Comparison of ENCODE assay signal across 10 cellular contexts in genomic region chr5:92868442-92868841, GRCh38.
"Had no signal": no experiment of that assay in that cellular context is flagged by ENCODE, and none has a peak within 500 bp of the region (broad histone marks: within the 10 kb centered on the region; RNA-seq: fewer than 3 reads in every experiment).

No MANE protein-coding gene starts in this region.

- H3K4me3 ChIP-seq: K562 had no signal

- H3K27ac ChIP-seq: HL-60, KMS-11 had no signal

- H3K27ac Mint-ChIP-seq: IgD-negative memory B cell had no signal

- H3K4me3 Mint-ChIP-seq: IgD-negative memory B cell had no signal

- DNase-seq: IMR-90, Karpas-422, KBM-7, KG1 had no signal

- H3K4me1 Mint-ChIP-seq: IgD-negative memory B cell had no signal

- ATAC-seq: HepG2, K562 had no signal

- H3K36me3 Mint-ChIP-seq: IgD-negative memory B cell had no signal

- H3K4me2 ChIP-seq: KMS-11 had no signal

- H3K27me3 Mint-ChIP-seq: IgD-negative memory B cell had no signal

- FAIRE-seq: HepG2, HTR-8/SVneo, K562 had no signal
